Comparison of ENCODE assay signal across 1 cellular context in the genomic region with DNA sequence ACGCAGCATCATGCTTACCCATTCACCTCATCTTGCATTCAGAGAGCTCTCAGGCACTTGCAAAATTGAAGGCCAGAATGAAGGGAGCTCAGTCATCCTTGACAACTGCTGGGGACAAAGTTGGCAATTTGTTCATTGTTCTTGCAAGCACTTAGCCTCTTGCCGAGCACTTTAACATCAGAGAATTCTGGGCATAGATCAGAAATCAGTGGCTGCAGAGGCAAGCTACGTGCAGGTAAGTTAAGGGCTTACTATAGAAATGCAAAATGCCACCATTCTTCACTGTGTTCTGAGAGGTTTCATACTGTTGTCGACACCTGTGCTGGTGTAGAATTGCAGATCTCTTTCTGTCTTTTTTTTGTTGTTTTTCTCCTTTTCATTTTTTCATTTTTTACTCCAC.
TF ChIP-seq lines count a peak whose summit lies in the region.

No MANE protein-coding gene starts in this region.

TF ChIP-seq in WTC11, 78 proteins besides CTCF, POLR2A, EP300 and RAD21 (continued from another document):
- TF ChIP-seq, protein P1, sequence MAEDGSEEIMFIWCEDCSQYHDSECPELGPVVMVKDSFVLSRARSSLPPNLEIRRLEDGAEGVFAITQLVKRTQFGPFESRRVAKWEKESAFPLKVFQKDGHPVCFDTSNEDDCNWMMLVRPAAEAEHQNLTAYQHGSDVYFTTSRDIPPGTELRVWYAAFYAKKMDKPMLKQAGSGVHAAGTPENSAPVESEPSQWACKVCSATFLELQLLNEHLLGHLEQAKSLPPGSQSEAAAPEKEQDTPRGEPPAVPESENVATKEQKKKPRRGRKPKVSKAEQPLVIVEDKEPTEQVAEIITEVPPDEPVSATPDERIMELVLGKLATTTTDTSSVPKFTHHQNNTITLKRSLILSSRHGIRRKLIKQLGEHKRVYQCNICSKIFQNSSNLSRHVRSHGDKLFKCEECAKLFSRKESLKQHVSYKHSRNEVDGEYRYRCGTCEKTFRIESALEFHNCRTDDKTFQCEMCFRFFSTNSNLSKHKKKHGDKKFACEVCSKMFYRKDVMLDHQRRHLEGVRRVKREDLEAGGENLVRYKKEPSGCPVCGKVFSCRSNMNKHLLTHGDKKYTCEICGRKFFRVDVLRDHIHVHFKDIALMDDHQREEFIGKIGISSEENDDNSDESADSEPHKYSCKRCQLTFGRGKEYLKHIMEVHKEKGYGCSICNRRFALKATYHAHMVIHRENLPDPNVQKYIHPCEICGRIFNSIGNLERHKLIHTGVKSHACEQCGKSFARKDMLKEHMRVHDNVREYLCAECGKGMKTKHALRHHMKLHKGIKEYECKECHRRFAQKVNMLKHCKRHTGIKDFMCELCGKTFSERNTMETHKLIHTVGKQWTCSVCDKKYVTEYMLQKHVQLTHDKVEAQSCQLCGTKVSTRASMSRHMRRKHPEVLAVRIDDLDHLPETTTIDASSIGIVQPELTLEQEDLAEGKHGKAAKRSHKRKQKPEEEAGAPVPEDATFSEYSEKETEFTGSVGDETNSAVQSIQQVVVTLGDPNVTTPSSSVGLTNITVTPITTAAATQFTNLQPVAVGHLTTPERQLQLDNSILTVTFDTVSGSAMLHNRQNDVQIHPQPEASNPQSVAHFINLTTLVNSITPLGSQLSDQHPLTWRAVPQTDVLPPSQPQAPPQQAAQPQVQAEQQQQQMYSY (CRISPR knock-in tag; IDR thresholded peaks at IDR 0.05): no peak
- no peak for TF ChIP-seq ELF4 (CRISPR knock-in tag; IDR thresholded peaks at IDR 0.05; ENCODE audit: low read depth)
- no peak for TF ChIP-seq NR2C2 (CRISPR knock-in tag; IDR thresholded peaks at IDR 0.05)
TF ChIP-seq in WTC11: peak in this region for 0.
